Comparison of ENCODE assay signal across 1 cellular context in the genomic region with DNA sequence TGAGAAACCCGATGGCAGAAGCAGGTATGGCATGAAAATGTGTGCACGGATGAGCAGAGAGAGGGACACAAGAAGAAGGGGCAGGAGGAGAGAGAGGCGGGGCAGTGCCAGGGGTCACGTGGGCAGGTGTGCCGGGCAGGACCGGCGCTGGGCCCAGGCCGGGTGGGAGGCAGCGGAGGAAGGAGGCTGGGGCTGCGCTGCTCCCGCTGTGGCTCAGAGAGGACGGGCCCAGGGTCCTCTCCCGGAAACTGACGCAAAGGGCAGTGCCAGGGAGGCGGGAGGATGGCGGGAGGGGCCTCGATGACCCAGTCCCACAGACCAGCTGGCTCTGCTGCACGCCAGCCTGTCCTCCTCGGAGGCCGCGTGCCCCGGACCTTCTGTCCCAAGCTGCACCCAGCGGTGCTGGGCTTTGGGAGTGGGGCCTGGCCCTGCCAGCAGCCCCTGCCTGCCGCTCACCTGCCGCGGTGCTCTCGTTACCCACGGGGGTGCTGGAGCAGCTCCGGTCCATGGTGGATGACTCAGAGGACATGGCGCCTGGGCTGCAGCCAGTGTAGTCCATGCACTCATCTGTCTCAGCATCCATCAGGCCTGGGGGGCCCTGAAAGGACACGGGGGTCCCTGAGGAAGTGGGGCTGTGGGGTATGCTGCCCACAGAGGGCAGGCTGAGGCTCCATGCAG.
TF ChIP-seq lines count a peak whose summit lies in the region.

No MANE protein-coding gene starts in this region.

TF ChIP-seq in H1, 55 proteins besides CTCF, POLR2A, EP300 and RAD21 (continued from another document):
- 0 out of 2 replicates have a peak, but pooled peaks have one; percentile 13 for TF ChIP-seq USF2 (IDR thresholded peaks at IDR 0.05; ENCODE audit: low read length)
